ENCODE assay signal across 8 cellular contexts in the genomic region with DNA sequence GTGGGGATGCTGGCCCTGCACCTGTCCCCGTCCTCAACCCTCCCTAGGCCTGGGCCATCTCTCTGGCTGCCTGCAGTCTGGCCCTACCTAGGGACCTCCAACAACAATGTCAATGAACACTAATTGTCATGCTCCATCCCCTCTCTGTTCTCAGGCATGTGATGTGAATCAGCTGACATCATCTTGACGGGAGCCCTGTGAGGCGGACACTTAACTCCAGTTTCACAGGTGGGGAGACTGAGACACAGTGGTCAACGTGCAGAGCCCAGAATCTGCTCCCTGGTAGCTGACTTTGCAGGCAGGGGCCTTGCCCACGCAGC. TPM values are rescaled to one million over a fixed set of nuclear protein-coding genes. Genes with fewer than 3 reads are reported as not detected.
DNase-seq lines count a peak whose midpoint lies in the region; FAIRE-seq and TF ChIP-seq lines count a peak whose summit lies in the region.

No MANE protein-coding gene starts in this region.

- no peak for FAIRE-seq in frontal cortex (lab: Jason Lieb, UNC)

- no peaks in the 10 kb centered on the region for H3K9me3 Mint-ChIP-seq in activated naive CD4-positive, alpha-beta T cell treated with anti-CD3 and anti-CD28 coated beads for 36 hours

- H3K27me3 Mint-ChIP-seq in activated naive CD4-positive, alpha-beta T cell treated with anti-CD3 and anti-CD28 coated beads for 36 hours (ENCODE audit: low read depth): no peaks in the 10 kb centered on the region

- in situ Hi-C loops in brain microvascular endothelial cell (cut with HindIII; ENCODE audit: low pct_ligation_motif_present, low sequenced_read_pairs): no loop called here

- H3K36me3 Mint-ChIP-seq in activated naive CD4-positive, alpha-beta T cell treated with anti-CD3 and anti-CD28 coated beads for 36 hours (ENCODE audit: low read depth): no peaks in the 10 kb centered on the region

- peaks cover 49% of the 10 kb centered on the region for H3K4me1 Mint-ChIP-seq in activated naive CD4-positive, alpha-beta T cell treated with anti-CD3 and anti-CD28 coated beads for 36 hours (ENCODE audit: low read depth)

- H3K27ac ChIP-seq in brain microvascular endothelial cell: peak overlapping the region; percentile 52
- peak overlapping the region; percentile 87 to 89 for H3K27ac ChIP-seq in tibial artery

- no peak for DNase-seq in activated naive CD4-positive, alpha-beta T cell treated with anti-CD3 and anti-CD28 coated beads for 36 hours
- DNase-seq in activated naive CD4-positive, alpha-beta T cell treated with anti-CD3 and anti-CD28 coated beads, Interleukin-2, amount 50 U/mL, for 16 hours: no peak
- no peak for DNase-seq in brain microvascular endothelial cell
- peak; percentile 60 for DNase-seq in medulla oblongata (ENCODE audit: extremely low spot score)
- DNase-seq in tibial artery: no peak
- no peak for DNase-seq in NCI-H748 treated with DMSO at 0.1 percent for 48 hours (lab: John Stamatoyannopoulos, UW)
- no peak for DNase-seq in NCI-H226
- DNase-seq in frontal cortex (ENCODE audit: low spot score in 2 of 2): no peak

- peak overlapping the region; percentile 89 for H3K4me3 Mint-ChIP-seq in activated naive CD4-positive, alpha-beta T cell treated with anti-CD3 and anti-CD28 coated beads for 36 hours

- CTCF ChIA-PET in activated naive CD4-positive, alpha-beta T cell treated with anti-CD3 and anti-CD28 coated beads for 36 hours (lab: Charles Lee): interaction anchor here (0.6 to 1.4 kb wide), 6 partner anchors 8 to 222 kb away, joined by 3 to 5 read pairs (median 3); partner anchors contain the start of genes PRPF6 and RGS19

- H3K4me3 ChIP-seq in brain microvascular endothelial cell (ENCODE audit: low read depth, low read length) (peak overlapping the region; percentile 80), tibial artery (peak overlapping the region; percentile 87 to 90)

- no peak overlapping the region for H3K27ac Mint-ChIP-seq in activated naive CD4-positive, alpha-beta T cell treated with anti-CD3 and anti-CD28 coated beads for 36 hours

- TF ChIP-seq CTCF in brain microvascular endothelial cell (IDR thresholded peaks at IDR 0.05; ENCODE audit: low read depth, low read length, missing control alignments) (no peak), tibial artery (IDR thresholded peaks at IDR 0.05) (no peak)

- H3K27me3 ChIP-seq in brain microvascular endothelial cell (replicated peaks) (no peaks in the 10 kb centered on the region), tibial artery (peaks cover 0 to 14% of the 10 kb centered on the region in 2 donors)

- intact Hi-C loops in activated naive CD4-positive, alpha-beta T cell treated with anti-CD3 and anti-CD28 coated beads for 36 hours (cut with micrococcal nuclease): loop anchor here (10.0 kb wide), 1 partner anchor 407 kb away; the partner anchor contains the start of genes RTEL1 and STMN3
- intact Hi-C loops in tibial artery (cut with DNase I; ENCODE audit: low total_unique reads): no loop called here

- H3K9me3 ChIP-seq in tibial artery: no peaks in the 10 kb centered on the region

- H3K4me1 ChIP-seq in tibial artery: peaks cover 0 to 32% (median 23%) of the 10 kb centered on the region in 4 donors

- no peaks in the 10 kb centered on the region for H3K36me3 ChIP-seq in brain microvascular endothelial cell (replicated peaks)
- H3K36me3 ChIP-seq in tibial artery: no peaks in the 10 kb centered on the region

RNA-seq across cellular contexts. Expression of gene TCEA2, which starts 0.8 kb away (rescaled TPM):
- total RNA-seq in activated naive CD4-positive, alpha-beta T cell treated with anti-CD3 and anti-CD28 coated beads for 36 hours: 10 to 100 TPM; 16.7 to 18.2 TPM
- total RNA-seq in frontal cortex: 36.7 TPM

RNA-seq across cellular contexts. Expression of gene SOX18, which starts 12.8 kb away (rescaled TPM):
- total RNA-seq in activated naive CD4-positive, alpha-beta T cell treated with anti-CD3 and anti-CD28 coated beads for 36 hours: not detected
- total RNA-seq in frontal cortex: 0.41 TPM

RNA-seq across cellular contexts. Expression of gene RGS19, which starts 17.1 kb away (rescaled TPM):
- total RNA-seq in activated naive CD4-positive, alpha-beta T cell treated with anti-CD3 and anti-CD28 coated beads for 36 hours: 10 to 100 TPM; 20.6 to 23.5 TPM
- total RNA-seq in frontal cortex: 7.7 TPM

RNA-seq across cellular contexts. Expression of gene OPRL1, which starts 17.6 kb away (rescaled TPM):
- under 1 TPM; 0.45 to 0.47 TPM for total RNA-seq in activated naive CD4-positive, alpha-beta T cell treated with anti-CD3 and anti-CD28 coated beads for 36 hours
- 13.5 TPM for total RNA-seq in frontal cortex

RNA-seq across cellular contexts. Expression of gene LKAAEAR1, which starts 22.0 kb away (rescaled TPM):
- under 1 TPM; 0.33 to 0.62 TPM for total RNA-seq in activated naive CD4-positive, alpha-beta T cell treated with anti-CD3 and anti-CD28 coated beads for 36 hours
- total RNA-seq in frontal cortex: 2.9 TPM
